ENCODE assay signal across 7 cellular contexts in the genomic region with DNA sequence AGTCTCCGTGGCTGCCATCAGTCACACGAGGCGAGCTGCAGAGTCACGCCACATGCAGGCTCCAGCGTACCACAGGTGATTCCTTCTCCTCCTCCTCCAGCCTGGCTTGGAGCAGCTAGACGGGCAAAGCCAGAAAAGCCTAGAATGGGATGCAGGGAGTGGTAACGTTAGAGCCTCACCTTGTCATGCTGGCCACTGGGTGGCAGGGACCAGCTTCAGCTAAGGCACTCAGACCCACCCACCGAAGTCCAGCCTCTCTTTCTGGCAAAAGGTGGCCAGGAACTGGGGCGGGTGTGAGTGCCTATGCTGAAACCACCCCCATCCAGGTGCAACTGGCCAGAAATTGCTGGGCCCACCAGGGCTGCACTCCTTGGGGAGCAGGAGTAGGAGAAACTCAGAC. TPM values are rescaled to one million over a fixed set of nuclear protein-coding genes. Genes with fewer than 3 reads are reported as not detected.
"Had no signal": no experiment of that assay in that cellular context is flagged by ENCODE, and none has a peak within 500 bp of the region (broad histone marks: within the 10 kb centered on the region; RNA-seq: fewer than 3 reads in every experiment).

No MANE protein-coding gene starts in this region.

RNA-seq across cellular contexts. Expression of a gene that starts 1.3 kb away (rescaled TPM):
- total RNA-seq: M059J, OCI-LY7, PC-3, Right ventricle myocardium superior, RPMI7951, SJSA1 had no signal
- polyA plus RNA-seq: IgD-negative memory B cell had no signal

RNA-seq across cellular contexts. Expression of a gene that starts 17.2 kb away (rescaled TPM):
- polyA plus RNA-seq: IgD-negative memory B cell had no signal
